ENCODE assay signal across 8 cellular contexts in the genomic region with DNA sequence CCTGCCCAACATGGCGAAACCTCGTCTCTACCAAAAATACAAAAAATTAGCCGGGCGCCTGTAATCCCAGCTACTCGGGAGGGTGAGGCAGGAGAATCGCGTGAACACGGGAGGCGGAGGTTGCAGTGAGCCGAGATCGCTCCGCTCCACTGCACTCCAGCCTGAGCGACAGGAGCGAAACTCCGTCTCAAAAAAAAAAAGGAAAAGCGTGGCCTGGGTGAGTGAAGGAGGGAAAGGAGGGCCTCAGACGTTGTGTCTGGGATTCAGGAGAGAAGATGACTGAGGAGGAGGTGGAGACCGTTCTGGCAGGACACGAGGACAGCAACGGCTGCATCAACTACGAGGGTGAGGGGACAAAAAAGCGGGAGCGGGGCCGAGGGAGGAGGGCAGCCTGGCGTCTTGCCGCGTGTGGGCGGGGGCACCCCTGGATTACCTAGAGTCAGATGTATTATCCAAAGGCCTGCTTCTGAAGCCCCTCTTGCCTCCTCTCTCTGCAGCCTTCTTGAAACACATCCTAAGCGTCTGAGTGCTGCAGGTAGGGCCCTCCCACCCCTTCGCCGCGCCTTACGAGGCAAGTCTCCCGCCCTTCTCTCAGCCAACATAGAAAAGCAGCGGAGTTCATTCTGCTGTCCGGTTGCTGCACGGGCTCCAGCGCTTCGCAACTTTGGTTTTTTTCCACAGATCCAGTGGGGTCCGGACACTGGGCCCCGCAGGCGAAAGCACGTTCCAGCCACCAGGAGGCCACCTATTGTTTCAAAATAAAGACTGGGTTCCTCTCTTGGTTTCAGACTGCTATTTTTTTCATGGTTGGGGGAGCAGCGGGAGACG. TPM values are rescaled to one million over a fixed set of nuclear protein-coding genes. Genes with fewer than 3 reads are reported as not detected.
DNase-seq lines count a peak whose midpoint lies in the region; TF ChIP-seq lines count a peak whose summit lies in the region.

No MANE protein-coding gene starts in this region.

- no peaks in the 10 kb centered on the region for H3K9me3 Mint-ChIP-seq in neural progenitor cell

- H3K4me3 Mint-ChIP-seq in neural progenitor cell = peak overlapping the region; percentile 99

- TF ChIP-seq CTCF in Loucy (conservative IDR thresholded peaks at IDR 0.05; ENCODE audit: low read length) (peak; percentile 47), foreskin fibroblast (IDR thresholded peaks at IDR 0.05; ENCODE audit: low read depth, low read length) (peak; percentile 79), neural progenitor cell (IDR thresholded peaks at IDR 0.05) (peak; percentile 63)

- H3K27ac ChIP-seq in neural progenitor cell = peak overlapping the region; percentile 89
- H3K27ac ChIP-seq in temporal lobe (ENCODE audit: low read depth, low read length) = peak overlapping the region; percentile 80

- H3K4me2 ChIP-seq in Loucy (ENCODE audit: low read depth, low read length, poor library complexity, severe bottlenecking) (peak overlapping the region; percentile 90), neural progenitor cell (peak overlapping the region; percentile 90)

- peaks cover 74% of the 10 kb centered on the region for H3K79me2 ChIP-seq in Loucy (ENCODE audit: insufficient read depth, low read length)
- peaks cover 45% of the 10 kb centered on the region for H3K79me2 ChIP-seq in neural progenitor cell (ENCODE audit: low read depth)

- TF ChIP-seq POLR2A in Raji (IDR thresholded peaks at IDR 0.05; ENCODE audit: insufficient read depth, low read depth, low read length) = peak; percentile 31; the same call in 1 of the 2 replicates

- H3K9me2 ChIP-seq in Loucy (replicated peaks; ENCODE audit: low read depth, low read length) = no peaks in the 10 kb centered on the region

- DNase-seq in EH (ENCODE audit: low read depth) (peak; percentile 93), H4 (ENCODE audit: low spot score) (peak; percentile 78), foreskin fibroblast (peak; percentile 74 to 90), neural progenitor cell (ENCODE audit: low spot score) (peak; percentile 90)
- peak; percentile 22 for DNase-seq in activated gamma-delta T cell treated with anti-CD3 and anti-CD28 coated beads, Interleukin-2, amount 50 U/mL, for 16 hours (ENCODE audit: low read depth)

- peaks cover 69% of the 10 kb centered on the region for H3K4me1 Mint-ChIP-seq in neural progenitor cell

- peaks cover 29% of the 10 kb centered on the region; the same call in 1 of the 2 replicates for H3K36me3 ChIP-seq in Loucy (ENCODE audit: insufficient read depth, low read length)
- H3K36me3 ChIP-seq in neural progenitor cell = no peaks in the 10 kb centered on the region

- H3K27ac Mint-ChIP-seq in neural progenitor cell = peak overlapping the region; percentile 97

- H3K4me1 ChIP-seq in Loucy (ENCODE audit: insufficient read depth, low read length, poor library complexity, severe bottlenecking) (peaks cover 43% of the 10 kb centered on the region), neural progenitor cell (peaks cover 46% of the 10 kb centered on the region)

- H3K36me3 Mint-ChIP-seq in neural progenitor cell = peaks cover 45% of the 10 kb centered on the region

- no peaks in the 10 kb centered on the region for H3F3A ChIP-seq in Loucy (ENCODE audit: low read depth)
- peaks cover 62% of the 10 kb centered on the region for H3F3A ChIP-seq in neural progenitor cell (ENCODE audit: low read depth)

- peaks cover 40% of the 10 kb centered on the region for H4K20me1 ChIP-seq in Loucy (ENCODE audit: insufficient read depth, low read length, poor library complexity, severe bottlenecking)
- H4K20me1 ChIP-seq in neural progenitor cell (ENCODE audit: low read depth) = peaks cover 40% of the 10 kb centered on the region

- H2AFZ ChIP-seq in Loucy (ENCODE audit: low read length) = peak overlapping the region; percentile 79
- no peak overlapping the region for H2AFZ ChIP-seq in neural progenitor cell (replicated peaks)

- H3K27me3 ChIP-seq in Loucy (ENCODE audit: insufficient read depth, low read length, poor library complexity, severe bottlenecking) (no peaks in the 10 kb centered on the region), neural progenitor cell (no peaks in the 10 kb centered on the region)

- H3K9ac ChIP-seq in Loucy (ENCODE audit: low read depth, low read length, poor library complexity, severe bottlenecking) (peak overlapping the region; percentile 94), neural progenitor cell (peak overlapping the region; percentile 17)

- H3K4me3 ChIP-seq in Loucy (ENCODE audit: low read length, poor library complexity, severe bottlenecking) (peak overlapping the region; percentile 82), foreskin fibroblast (ENCODE audit: low read depth in 1 of 2, low read length in 2 of 2) (peak overlapping the region; percentile 99 to 100), neural progenitor cell (peak overlapping the region; percentile 73)

- no peaks in the 10 kb centered on the region for H3K9me3 ChIP-seq in Loucy (ENCODE audit: insufficient read depth, low read depth, low read length)
- H3K9me3 ChIP-seq in neural progenitor cell (ENCODE audit: low read depth) = no peaks in the 10 kb centered on the region

- H3K27me3 Mint-ChIP-seq in neural progenitor cell (ENCODE audit: insufficient read depth, low read depth) = peaks cover 28% of the 10 kb centered on the region

RNA-seq across cellular contexts. Expression of a gene that starts 0.7 kb away (rescaled TPM):
- total RNA-seq in H4 (2014; rRNA removed; shearing (Covaris generic)) = 2,426 and 2,616 TPM in 2 replicates
- total RNA-seq in neural progenitor cell (ENCODE audit: low replicate concordance) = 1,139 and 1,233 TPM in 2 replicates
- total RNA-seq in temporal lobe = 442 TPM

RNA-seq across cellular contexts. Expression of a gene that starts 5.0 kb away (rescaled TPM):
- 88.0 and 129 TPM in 2 replicates for total RNA-seq in H4 (2014; rRNA removed; shearing (Covaris generic))
- total RNA-seq in neural progenitor cell (ENCODE audit: low replicate concordance) = 131 and 198 TPM in 2 replicates
- 79.4 TPM for total RNA-seq in temporal lobe

RNA-seq across cellular contexts. Expression of a gene that starts 29.3 kb away (rescaled TPM):
- total RNA-seq in H4 (2014; rRNA removed; shearing (Covaris generic)) = 62.9 and 80.8 TPM in 2 replicates
- 75.3 and 146 TPM in 2 replicates for total RNA-seq in neural progenitor cell (ENCODE audit: low replicate concordance)
- 19.2 TPM for total RNA-seq in temporal lobe

RNA-seq across cellular contexts. Expression of a gene that starts 31.9 kb away (rescaled TPM):
- 19.6 and 22.9 TPM in 2 replicates for total RNA-seq in H4 (2014; rRNA removed; shearing (Covaris generic))
- 92.3 and 103 TPM in 2 replicates for total RNA-seq in neural progenitor cell (ENCODE audit: low replicate concordance)
- 84.3 TPM for total RNA-seq in temporal lobe

RNA-seq across cellular contexts. Expression of a gene that starts 39.3 kb away (rescaled TPM):
- 1.9 and 2.4 TPM in 2 replicates for total RNA-seq in H4 (2014; rRNA removed; shearing (Covaris generic))
- total RNA-seq in neural progenitor cell (ENCODE audit: low replicate concordance) = 10.3 and 10.8 TPM in 2 replicates
- total RNA-seq in temporal lobe = 3.9 TPM

Comparison
In these comparisons a context has a peak if more than half of its experiments do, and no peak if none do; other contexts are left out.
1. Peak in every context shown above with its lines: DNase-seq, H3K4me3 ChIP-seq and H3K27ac ChIP-seq.
2. DNase-seq: peak in every context shown above with its lines; median percentile 93 in EH; 90 in neural progenitor cell; 82 in foreskin fibroblast; 78 in H4; 22 in activated gamma-delta T cell treated with anti-CD3 and anti-CD28 coated beads, Interleukin-2, amount 50 U/mL, for 16 hours.